8 cellular contexts compared by ENCODE assay signal in the genomic region with DNA sequence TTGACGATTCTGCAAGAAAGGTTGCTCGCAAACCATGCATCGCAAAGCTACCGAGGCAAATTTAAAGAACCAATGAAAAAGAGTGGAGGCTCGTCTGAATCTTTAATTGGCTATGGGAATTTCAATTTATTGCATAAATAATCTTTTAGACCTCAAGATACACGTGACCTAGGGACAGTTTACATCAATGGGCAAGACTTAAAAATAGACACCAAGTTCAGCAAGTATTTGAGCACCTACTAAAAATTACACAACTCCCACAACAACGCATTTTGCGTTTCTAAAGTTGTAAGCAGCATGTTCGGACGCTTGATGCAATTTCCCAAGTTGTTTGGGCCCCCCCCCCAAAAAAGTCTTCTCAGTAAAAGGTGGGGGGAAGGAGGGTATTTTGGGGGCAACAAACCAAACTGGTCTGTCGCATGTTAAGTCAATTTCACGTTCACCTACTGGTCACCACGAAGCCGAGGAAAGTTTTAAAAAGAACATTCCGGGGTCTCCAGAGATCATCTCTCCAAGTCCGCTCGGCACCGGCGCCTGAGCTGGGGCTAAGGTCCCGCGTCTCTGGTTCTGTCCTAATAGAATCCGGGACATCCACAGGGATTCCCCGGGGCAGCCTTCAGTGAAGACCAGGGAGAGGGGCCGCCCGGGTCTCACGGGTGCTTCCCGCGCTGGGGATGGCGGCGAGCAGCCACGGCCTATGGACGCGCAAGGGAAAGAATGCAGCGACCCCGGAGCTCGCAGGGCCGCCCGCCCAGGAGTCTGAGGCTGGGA. TPM values are rescaled to one million over a fixed set of nuclear protein-coding genes. Genes with fewer than 3 reads are reported as not detected.
A peak's percentile ranks its signal among the peaks of the same experiment; 100 is the strongest.
DNase-seq lines count a peak whose midpoint lies in the region; ATAC-seq and TF ChIP-seq lines count a peak whose summit lies in the region.

No MANE protein-coding gene starts in this region.

- ATAC-seq in GM19324 (IDR thresholded peaks at IDR 0.05; ENCODE audit: low FRiP score, unreplicated experiment), result peak; percentile 1
- ATAC-seq in GM18868 (IDR thresholded peaks at IDR 0.05; ENCODE audit: unreplicated experiment), result no peak

- TF ChIP-seq CTCF in progenitor cell of endocrine pancreas (IDR thresholded peaks at IDR 0.05; ENCODE audit: unreplicated experiment), result no peak

- peak; percentile 46 for DNase-seq in AG08396 (ENCODE audit: low spot score)
- no peak for DNase-seq in activated T-helper 1 cell treated with anti-CD3 and anti-CD28 coated beads, Interleukin-12 subunit alpha, Interleukin-12 subunit beta, Interleukin-2, Interleukin-4 antibody, amounts not matched to agents 30 ng/mL and 10 ng/mL and 1 ng/mL, durations not matched to agents 14 hours and 24 hours and 36 hours (ENCODE audit: low spot score)
- DNase-seq in germinal center (ENCODE audit: low spot score), result peak; percentile 43
- no peak for DNase-seq in progenitor cell of endocrine pancreas (ENCODE audit: low spot score, unreplicated experiment)
- no peak for DNase-seq in HuH-7 (ENCODE audit: low spot score)

- H3K9me3 Mint-ChIP-seq in activated T-helper 1 cell treated with anti-CD3 and anti-CD28 coated beads, Interleukin-12 subunit alpha, Interleukin-12 subunit beta, Interleukin-2, Interleukin-4 antibody, amounts not matched to agents 30 ng/mL and 10 ng/mL and 1 ng/mL, durations not matched to agents 14 hours and 24 hours and 36 hours, result no peaks in the 10 kb centered on the region
- no peaks in the 10 kb centered on the region for H3K9me3 Mint-ChIP-seq in progenitor cell of endocrine pancreas (ENCODE audit: low read depth)

- peak overlapping the region; percentile 90 for H3K27ac Mint-ChIP-seq in activated T-helper 1 cell treated with anti-CD3 and anti-CD28 coated beads, Interleukin-12 subunit alpha, Interleukin-12 subunit beta, Interleukin-2, Interleukin-4 antibody, amounts not matched to agents 30 ng/mL and 10 ng/mL and 1 ng/mL, durations not matched to agents 14 hours and 24 hours and 36 hours
- peak overlapping the region; percentile 96 for H3K27ac Mint-ChIP-seq in progenitor cell of endocrine pancreas

- peak overlapping the region; percentile 100 for H3K27ac ChIP-seq in KOPT-K1 (ENCODE audit: low read depth, low read length, poor library complexity, severe bottlenecking)

- no peaks in the 10 kb centered on the region for H3K9me3 ChIP-seq in KOPT-K1 (ENCODE audit: insufficient read depth, low read length, poor library complexity, severe bottlenecking)

- intact Hi-C loops in activated T-helper 1 cell treated with anti-CD3 and anti-CD28 coated beads, Interleukin-12 subunit alpha, Interleukin-12 subunit beta, Interleukin-2, Interleukin-4 antibody, amounts not matched to agents 30 ng/mL and 10 ng/mL and 1 ng/mL, durations not matched to agents 14 hours and 24 hours and 36 hours (cut with micrococcal nuclease), result loop anchor here (1.0 to 10.0 kb wide), 11 partner anchors 141 to 1390 kb away; a partner anchor contains a TSS

- H3K36me3 Mint-ChIP-seq in activated T-helper 1 cell treated with anti-CD3 and anti-CD28 coated beads, Interleukin-12 subunit alpha, Interleukin-12 subunit beta, Interleukin-2, Interleukin-4 antibody, amounts not matched to agents 30 ng/mL and 10 ng/mL and 1 ng/mL, durations not matched to agents 14 hours and 24 hours and 36 hours (ENCODE audit: low read depth), result peaks cover 62% of the 10 kb centered on the region
- H3K36me3 Mint-ChIP-seq in progenitor cell of endocrine pancreas (ENCODE audit: insufficient read depth), result peaks cover 6% of the 10 kb centered on the region

- H3K4me1 Mint-ChIP-seq in activated T-helper 1 cell treated with anti-CD3 and anti-CD28 coated beads, Interleukin-12 subunit alpha, Interleukin-12 subunit beta, Interleukin-2, Interleukin-4 antibody, amounts not matched to agents 30 ng/mL and 10 ng/mL and 1 ng/mL, durations not matched to agents 14 hours and 24 hours and 36 hours (ENCODE audit: low read depth), result peaks cover 62% of the 10 kb centered on the region
- peaks cover 66% of the 10 kb centered on the region for H3K4me1 Mint-ChIP-seq in progenitor cell of endocrine pancreas (ENCODE audit: low read depth)

- H3K36me3 ChIP-seq in KOPT-K1 (ENCODE audit: insufficient read depth, low read length), result peaks cover 81% of the 10 kb centered on the region

- peak overlapping the region; percentile 99 for H3K4me3 Mint-ChIP-seq in activated T-helper 1 cell treated with anti-CD3 and anti-CD28 coated beads, Interleukin-12 subunit alpha, Interleukin-12 subunit beta, Interleukin-2, Interleukin-4 antibody, amounts not matched to agents 30 ng/mL and 10 ng/mL and 1 ng/mL, durations not matched to agents 14 hours and 24 hours and 36 hours
- H3K4me3 Mint-ChIP-seq in progenitor cell of endocrine pancreas (ENCODE audit: low read depth), result peak overlapping the region; percentile 87

- H3K27me3 Mint-ChIP-seq in activated T-helper 1 cell treated with anti-CD3 and anti-CD28 coated beads, Interleukin-12 subunit alpha, Interleukin-12 subunit beta, Interleukin-2, Interleukin-4 antibody, amounts not matched to agents 30 ng/mL and 10 ng/mL and 1 ng/mL, durations not matched to agents 14 hours and 24 hours and 36 hours (ENCODE audit: insufficient read depth), result no peaks in the 10 kb centered on the region
- no peaks in the 10 kb centered on the region for H3K27me3 Mint-ChIP-seq in progenitor cell of endocrine pancreas

RNA-seq across cellular contexts. Expression of a gene that starts 0.8 kb away (rescaled TPM):
- 238 and 248 TPM in 2 replicates for total RNA-seq in activated T-helper 1 cell treated with anti-CD3 and anti-CD28 coated beads, Interleukin-12 subunit alpha, Interleukin-12 subunit beta, Interleukin-2, Interleukin-4 antibody, amounts not matched to agents 30 ng/mL and 10 ng/mL and 1 ng/mL, durations not matched to agents 14 hours and 24 hours and 36 hours
- total RNA-seq in progenitor cell of endocrine pancreas, result 106 and 109 TPM in 2 replicates

RNA-seq across cellular contexts. Expression of a gene that starts 1.0 kb away (rescaled TPM):
- 32.1 and 33.6 TPM in 2 replicates for total RNA-seq in activated T-helper 1 cell treated with anti-CD3 and anti-CD28 coated beads, Interleukin-12 subunit alpha, Interleukin-12 subunit beta, Interleukin-2, Interleukin-4 antibody, amounts not matched to agents 30 ng/mL and 10 ng/mL and 1 ng/mL, durations not matched to agents 14 hours and 24 hours and 36 hours
- 20.3 and 24.6 TPM in 2 replicates for total RNA-seq in progenitor cell of endocrine pancreas

Comparison
In these comparisons a context has a peak if more than half of its experiments do, and no peak if none do; other contexts are left out.
1. DNase-seq: peak in AG08396 (single experiment) and germinal center (single experiment); none in activated T-helper 1 cell treated with anti-CD3 and anti-CD28 coated beads, Interleukin-12 subunit alpha, Interleukin-12 subunit beta, Interleukin-2, Interleukin-4 antibody, amounts not matched to agents 30 ng/mL and 10 ng/mL and 1 ng/mL, durations not matched to agents 14 hours and 24 hours and 36 hours (single experiment), progenitor cell of endocrine pancreas (single experiment) and HuH-7 (single experiment).